Comparison of ENCODE assay signal across 1 cellular context in genomic region chr5:39100851-39101396, GRCh38.
TF ChIP-seq lines count a peak whose summit lies in the region.

No MANE protein-coding gene starts in this region.

TF ChIP-seq in K562, 482 proteins besides CTCF, POLR2A, EP300 and RAD21 (continued from another document):
- TF ChIP-seq ATF3 (IDR thresholded peaks at IDR 0.05) (peak; percentile 71; the same call in 1 of the 2 replicates), ATF3 (CRISPR knock-in tag; conservative IDR thresholded peaks at IDR 0.05) (no peak), CEBPG (CRISPR knock-in tag; IDR thresholded peaks at IDR 0.05) (no peak), CEBPG (tag; conservative IDR thresholded peaks at IDR 0.05 in 1 of 2, IDR thresholded peaks at IDR 0.05 in 1 of 2) (0 out of 4 replicates have a peak, but pooled peaks of 1 of the 2 experiments have one; percentile 53), ARID1B (IDR thresholded peaks at IDR 0.05) (peak; percentile 50; the same call in 1 of the 2 replicates), MXD1 (CRISPR knock-in tag; IDR thresholded peaks at IDR 0.05; ENCODE audit: borderline replicate concordance, poor library complexity, severe bottlenecking) (no peak), ZNF197 (CRISPR knock-in tag; IDR thresholded peaks at IDR 0.05; ENCODE audit: low read depth) (no peak), JUN (IDR thresholded peaks at IDR 0.05; ENCODE audit: borderline replicate concordance, low read depth, low read length) (no peak), JUN (CRISPR knock-in tag; IDR thresholded peaks at IDR 0.05; ENCODE audit: borderline replicate concordance) (no peak), CHAMP1 (IDR thresholded peaks at IDR 0.05) (no peak), NFE2 (IDR thresholded peaks at IDR 0.05; ENCODE audit: low read depth) (peak; percentile 57; the same call in 1 of the 2 replicates), FIP1L1 (IDR thresholded peaks at IDR 0.05; ENCODE audit: low read depth, low read length, poor library complexity, severe bottlenecking) (no peak), SAFB (IDR thresholded peaks at IDR 0.05; ENCODE audit: borderline replicate concordance, low read depth, low read length) (no peak), MITF (IDR thresholded peaks at IDR 0.05) (no peak), TSC22D4 (tag; IDR thresholded peaks at IDR 0.05) (no peak), FOXJ2 (tag; IDR thresholded peaks at IDR 0.05) (no peak), ZFX (CRISPR knock-in tag; IDR thresholded peaks at IDR 0.05) (no peak), KHSRP (IDR thresholded peaks at IDR 0.05) (no peak), ZNF232 (CRISPR knock-in tag; IDR thresholded peaks at IDR 0.05) (no peak), FOSL1 (tag; conservative IDR thresholded peaks at IDR 0.05) (peak; percentile 69), TEAD4 (IDR thresholded peaks at IDR 0.05; ENCODE audit: low read length) (0 out of 2 replicates have a peak, but pooled peaks have one; percentile 1), TEAD4 (CRISPR knock-in tag; IDR thresholded peaks at IDR 0.05; ENCODE audit: borderline replicate concordance) (no peak), RFX1 (IDR thresholded peaks at IDR 0.05) (no peak), MBD2 (IDR thresholded peaks at IDR 0.05; ENCODE audit: borderline replicate concordance, low read depth) (no peak)
